1 cellular context compared by ENCODE assay signal in genomic region chr4:108762559-108763225, GRCh38.
A peak's percentile ranks its signal among the peaks of the same experiment; 100 is the strongest.
TF ChIP-seq lines count a peak whose summit lies in the region.

ETNPPL (minus strand) TSS chr4:108763053; CDS start chr4:108762898, 155 bp downstream.

TF ChIP-seq in HepG2, 621 proteins besides CTCF, POLR2A, EP300 and RAD21 (continued from another document and continues in another):
- TF ChIP-seq ZUFSP (CRISPR knock-in tag; IDR thresholded peaks at IDR 0.05; ENCODE audit: borderline replicate concordance) (no peak), CENPT (CRISPR knock-in tag; IDR thresholded peaks at IDR 0.05; ENCODE audit: low read depth) (no peak), GLI4 (CRISPR knock-in tag; IDR thresholded peaks at IDR 0.05; ENCODE audit: borderline replicate concordance) (no peak), AGO2 (optimal IDR thresholded peaks at IDR 0.05; ENCODE audit: low read depth, low read length) (no peak), SETDB1 (CRISPR knock-in tag; IDR thresholded peaks at IDR 0.05; ENCODE audit: borderline replicate concordance) (no peak), ZNF264 (CRISPR knock-in tag; IDR thresholded peaks at IDR 0.05) (peak; percentile 39; the same call in 1 of the 2 replicates), ZBTB7B (CRISPR knock-in tag; IDR thresholded peaks at IDR 0.05) (no peak), ZC3H13 (CRISPR knock-in tag; IDR thresholded peaks at IDR 0.05) (no peak), SRY (CRISPR knock-in tag; IDR thresholded peaks at IDR 0.05) (0 out of 2 replicates have a peak, but pooled peaks have one; percentile 35), ZNF501 (CRISPR knock-in tag; IDR thresholded peaks at IDR 0.05) (peak; percentile 66), MYPOP (CRISPR knock-in tag; IDR thresholded peaks at IDR 0.05) (peak; percentile 92), GATAD1 (CRISPR knock-in tag; IDR thresholded peaks at IDR 0.05) (no peak), ZNF672 (CRISPR knock-in tag; IDR thresholded peaks at IDR 0.05) (no peak), ATM (IDR thresholded peaks at IDR 0.05; ENCODE audit: borderline replicate concordance) (no peak), ZNF879 (CRISPR knock-in tag; IDR thresholded peaks at IDR 0.05) (0 out of 2 replicates have a peak, but pooled peaks have one; percentile 39), BATF2 (CRISPR knock-in tag; IDR thresholded peaks at IDR 0.05) (0 out of 2 replicates have a peak, but pooled peaks have one; percentile 56), ZNF747 (CRISPR knock-in tag; IDR thresholded peaks at IDR 0.05; ENCODE audit: borderline replicate concordance) (0 out of 2 replicates have a peak, but pooled peaks have one; percentile 41), ZNF773 (CRISPR knock-in tag; IDR thresholded peaks at IDR 0.05; ENCODE audit: borderline replicate concordance) (no peak), SNAI1 (CRISPR knock-in tag; IDR thresholded peaks at IDR 0.05; ENCODE audit: borderline replicate concordance) (no peak), KLF15 (CRISPR knock-in tag; IDR thresholded peaks at IDR 0.05; ENCODE audit: borderline replicate concordance) (no peak), ZNF720 (CRISPR knock-in tag; IDR thresholded peaks at IDR 0.05) (no peak), SOX6 (IDR thresholded peaks at IDR 0.05) (no peak), SOX6 (CRISPR knock-in tag; IDR thresholded peaks at IDR 0.05) (peak; percentile 58), MED1 (CRISPR knock-in tag; IDR thresholded peaks at IDR 0.05) (peak; percentile 31; the same call in 1 of the 2 replicates), NR0B2 (CRISPR knock-in tag; IDR thresholded peaks at IDR 0.05) (no peak), HOXA7 (CRISPR knock-in tag; IDR thresholded peaks at IDR 0.05) (no peak), REPIN1 (CRISPR knock-in tag; IDR thresholded peaks at IDR 0.05; ENCODE audit: borderline replicate concordance, low read depth) (no peak; the same call in 1 of the 2 replicates), ZNF407 (CRISPR knock-in tag; IDR thresholded peaks at IDR 0.05; ENCODE audit: not compliant biosample characterization) (peak; percentile 73), ZNF160 (CRISPR knock-in tag; IDR thresholded peaks at IDR 0.05) (no peak), FIP1L1 (IDR thresholded peaks at IDR 0.05; ENCODE audit: borderline replicate concordance, insufficient read depth, low read depth, low read length) (no peak), MNT (IDR thresholded peaks at IDR 0.05) (no peak), ZNF546 (CRISPR knock-in tag; conservative IDR thresholded peaks at IDR 0.05) (no peak), ZNF557 (CRISPR knock-in tag; IDR thresholded peaks at IDR 0.05) (no peak), AFF4 (CRISPR knock-in tag; IDR thresholded peaks at IDR 0.05) (no peak), ZBTB8A (CRISPR knock-in tag; IDR thresholded peaks at IDR 0.05; ENCODE audit: borderline replicate concordance, low read depth) (no peak), ZNF564 (CRISPR knock-in tag; IDR thresholded peaks at IDR 0.05) (no peak), NR2F1 (CRISPR knock-in tag; IDR thresholded peaks at IDR 0.05) (0 out of 4 replicates have a peak, but pooled peaks of 1 of the 2 experiments have one; percentile 17), ZNF446 (CRISPR knock-in tag; IDR thresholded peaks at IDR 0.05) (no peak), U2AF2 (IDR thresholded peaks at IDR 0.05; ENCODE audit: low read depth, low read length) (no peak), ZSCAN9 (CRISPR knock-in tag; IDR thresholded peaks at IDR 0.05; ENCODE audit: borderline replicate concordance) (no peak), ZNF33B (CRISPR knock-in tag; IDR thresholded peaks at IDR 0.05) (no peak), MATR3 (CRISPR knock-in tag; IDR thresholded peaks at IDR 0.05) (no peak), BHLHE40 (IDR thresholded peaks at IDR 0.05; ENCODE audit: low read length) (no peak; the same call in 1 of the 2 replicates), ZNF276 (CRISPR knock-in tag; IDR thresholded peaks at IDR 0.05; ENCODE audit: low read depth) (peak; percentile 77; the same call in 1 of the 2 replicates), NR3C1 (CRISPR knock-in tag; IDR thresholded peaks at IDR 0.05) (no peak), SP5 (CRISPR knock-in tag; IDR thresholded peaks at IDR 0.05; ENCODE audit: borderline replicate concordance, low read depth) (no peak), SRSF9 (IDR thresholded peaks at IDR 0.05; ENCODE audit: borderline replicate concordance, insufficient read depth, low read depth, low read length, poor library complexity, severe bottlenecking) (no peak), SYNCRIP (IDR thresholded peaks at IDR 0.05; ENCODE audit: insufficient read depth, low read depth, low read length) (no peak), ELF4 (CRISPR knock-in tag; IDR thresholded peaks at IDR 0.05; ENCODE audit: borderline replicate concordance) (no peak)
